ENCODE assay signal across 34 cellular contexts in genomic region chr14:60771117-60771516, GRCh38. TPM values are rescaled to one million over a fixed set of nuclear protein-coding genes. Genes with fewer than 3 reads are reported as not detected.
"Had no signal": no experiment of that assay in that cellular context is flagged by ENCODE, and none has a peak within 500 bp of the region (broad histone marks: within the 10 kb centered on the region; RNA-seq: fewer than 3 reads in every experiment).

No MANE protein-coding gene starts in this region.

- H3K4me3 ChIP-seq: adrenal gland, body of pancreas, breast epithelium, coronary artery, K562, PC-9, SK-N-MC had no signal

- H3K4me2 ChIP-seq: PC-9 had no signal

- H3K9me3 Mint-ChIP-seq: activated CD4-positive, alpha-beta T cell treated with anti-CD3 and anti-CD28 coated beads, Interleukin-2, amount 10 ng/mL, durations not matched to agents 7 days and 5 days; activated naive CD4-positive, alpha-beta T cell treated with anti-CD3 and anti-CD28 coated beads for 36 hours; activated naive CD4-positive, alpha-beta T cell treated with anti-CD3 and anti-CD28 coated beads, Interleukin-2, amount 50 U/mL, for 72 hours; activated T-cell treated with anti-CD3 and anti-CD28 coated beads, Interleukin-2, amount 50 U/mL, for 4 hours; activated T-helper 1 cell treated with anti-CD3 and anti-CD28 coated beads, Interleukin-12 subunit alpha, Interleukin-12 subunit beta, Interleukin-2, Interleukin-4 antibody, amounts not matched to agents 30 ng/mL and 10 ng/mL and 1 ng/mL, durations not matched to agents 14 hours and 24 hours and 36 hours; T-helper 1 cell treated with Interleukin-12 subunit alpha and Interleukin-12 subunit beta and Interleukin-4 antibody, amounts not matched to agents 30 μg/mL and 1 μg/mL, for 36 hours; T-helper 2 cell treated with Interferon-gamma antibody and Interleukin-4, amounts not matched to agents 5 μg/mL and 100 μg/mL, for 36 hours had no signal

- H3K27me3 Mint-ChIP-seq: activated CD4-positive, alpha-beta T cell treated with anti-CD3 and anti-CD28 coated beads for 36 hours; activated CD4-positive, alpha-beta T cell treated with anti-CD3 and anti-CD28 coated beads, Interleukin-2, amount 10 ng/mL, durations not matched to agents 7 days and 5 days had no signal

- DNase-seq: activated CD4-positive, alpha-beta T cell treated with anti-CD3 and anti-CD28 coated beads for 36 hours; activated CD4-positive, alpha-beta T cell treated with anti-CD3 and anti-CD28 coated beads, Interleukin-2, amount 10 ng/mL, durations not matched to agents 7 days and 5 days; activated CD4-positive, alpha-beta T cell treated with anti-CD3 and anti-CD28 coated beads, Interleukin-2, amount 50 U/mL, for 48 hours; activated CD8-positive, alpha-beta memory T cell treated with anti-CD3 and anti-CD28 coated beads, Interleukin-2, amount 50 U/mL, for 4 hours; activated gamma-delta T cell treated with Interleukin-2 at 50 U/mL for 16 hours; activated naive CD4-positive, alpha-beta T cell treated with anti-CD3 and anti-CD28 coated beads for 36 hours; activated T-cell treated with anti-CD3 and anti-CD28 coated beads for 4 hours; activated T-cell treated with anti-CD3 and anti-CD28 coated beads, Interleukin-2, amount 50 U/mL, for 4 hours; adrenal gland; body of pancreas; MM.1S; NCI-H1048; NCI-H1105 treated with DMSO at 0.1 percent for 48 hours; NCI-H1436; NCI-H1694 treated with DMSO at 0.1 percent for 48 hours; NCI-H2029; NCI-H2107; NCI-H2171; NCI-H510A; NCI-H526; NCI-H748 treated with DMSO at 0.1 percent for 48 hours; NK-92 treated with Interleukin-12 subunit alpha and Interleukin-12 subunit beta, amount 100 ng/mL, for 24 hours; PC-9; Right ventricle myocardium superior had no signal

- H3K4me3 Mint-ChIP-seq: activated CD4-positive, alpha-beta T cell treated with anti-CD3 and anti-CD28 coated beads for 36 hours; activated CD4-positive, alpha-beta T cell treated with anti-CD3 and anti-CD28 coated beads, Interleukin-2, amount 10 ng/mL, durations not matched to agents 7 days and 5 days; activated naive CD4-positive, alpha-beta T cell treated with anti-CD3 and anti-CD28 coated beads for 36 hours; activated T-cell treated with anti-CD3 and anti-CD28 coated beads, Interleukin-2, amount 50 U/mL, for 4 hours; activated T-helper 1 cell treated with anti-CD3 and anti-CD28 coated beads, Interleukin-12 subunit alpha, Interleukin-12 subunit beta, Interleukin-2, Interleukin-4 antibody, amounts not matched to agents 30 ng/mL and 10 ng/mL and 1 ng/mL, durations not matched to agents 14 hours and 24 hours and 36 hours; T-helper 1 cell treated with Interleukin-12 subunit alpha and Interleukin-12 subunit beta and Interleukin-4 antibody, amounts not matched to agents 30 μg/mL and 1 μg/mL, for 36 hours; T-helper 2 cell treated with Interferon-gamma antibody and Interleukin-4, amounts not matched to agents 5 μg/mL and 100 μg/mL, for 36 hours had no signal

- H3K36me3 Mint-ChIP-seq: activated naive CD4-positive, alpha-beta T cell treated with anti-CD3 and anti-CD28 coated beads, Interleukin-2, amount 50 U/mL, for 72 hours had no signal

- H3K27ac ChIP-seq: adrenal gland, body of pancreas, breast epithelium, coronary artery, PC-9, RWPE1, SK-N-MC had no signal

- H3K27ac Mint-ChIP-seq: activated CD4-positive, alpha-beta T cell treated with anti-CD3 and anti-CD28 coated beads for 36 hours; activated CD4-positive, alpha-beta T cell treated with anti-CD3 and anti-CD28 coated beads, Interleukin-2, amount 10 ng/mL, durations not matched to agents 7 days and 5 days; activated naive CD4-positive, alpha-beta T cell treated with anti-CD3 and anti-CD28 coated beads for 36 hours; activated naive CD4-positive, alpha-beta T cell treated with anti-CD3 and anti-CD28 coated beads, Interleukin-2, amount 50 U/mL, for 72 hours; activated T-helper 1 cell treated with anti-CD3 and anti-CD28 coated beads, Interleukin-12 subunit alpha, Interleukin-12 subunit beta, Interleukin-2, Interleukin-4 antibody, amounts not matched to agents 30 ng/mL and 10 ng/mL and 1 ng/mL, durations not matched to agents 14 hours and 24 hours and 36 hours; T-helper 1 cell treated with Interleukin-12 subunit alpha and Interleukin-12 subunit beta and Interleukin-4 antibody, amounts not matched to agents 30 μg/mL and 1 μg/mL, for 36 hours; T-helper 2 cell treated with Interferon-gamma antibody and Interleukin-4, amounts not matched to agents 5 μg/mL and 100 μg/mL, for 36 hours had no signal

- H2AFZ ChIP-seq: PC-9 had no signal

- H3K4me1 ChIP-seq: adrenal gland, body of pancreas had no signal

- H3K27me3 ChIP-seq: adrenal gland, body of pancreas, breast epithelium had no signal

- H3K36me3 ChIP-seq: adrenal gland, breast epithelium had no signal

- H3K9me3 ChIP-seq: adrenal gland, breast epithelium had no signal

- ATAC-seq: activated CD4-positive, alpha-beta T cell treated with anti-CD3 and anti-CD28 coated beads for 36 hours; activated CD4-positive, CD25-positive, alpha-beta regulatory T cell treated with anti-CD3 and anti-CD28 coated beads, Interleukin-2, amount 50 U/mL, for 24 hours; activated naive CD4-positive, alpha-beta T cell treated with anti-CD3 and anti-CD28 coated beads, Interleukin-2, amount 50 U/mL, for 72 hours; activated T-cell treated with anti-CD3 and anti-CD28 coated beads, Interleukin-2, amount 50 U/mL, for 4 hours; body of pancreas; K562 had no signal

RNA-seq across cellular contexts. Expression of gene SIX4, which starts 47.0 kb away (rescaled TPM):
- total RNA-seq: activated naive CD4-positive, alpha-beta T cell treated with anti-CD3 and anti-CD28 coated beads for 36 hours had no signal
